ENCODE assay signal across 8 cellular contexts in genomic region chr3:42502429-42503250, GRCh38. TPM values are rescaled to one million over a fixed set of nuclear protein-coding genes. Genes with fewer than 3 reads are reported as not detected.
DNase-seq lines count a peak whose midpoint lies in the region; ATAC-seq, FAIRE-seq and TF ChIP-seq lines count a peak whose summit lies in the region.

TSS of gene VIPR1 (plus strand) at chr3:42502643. CDS start at chr3:42502736, 93 bp downstream.

- ATAC-seq in GM18502 (IDR thresholded peaks at IDR 0.05; ENCODE audit: poor library complexity, unreplicated experiment) (peak; percentile 97), HG02852 (IDR thresholded peaks at IDR 0.05; ENCODE audit: unreplicated experiment) (peak; percentile 90), WTC11 (peak; percentile 92)

- POLR2A ChIA-PET in WTC11 (lab: Charles Lee), result interaction anchor here (0.9 to 2.1 kb wide), 6 partner anchors 13 to 328 kb away, joined by 3 to 9 read pairs (median 3); no protein-coding TSS in a partner anchor

- H3K36me3 ChIP-seq in mammary epithelial cell (ENCODE audit: insufficient read depth, low read length) (no peaks in the 10 kb centered on the region), kidney (ENCODE audit: control insufficient read depth in 1 of 2, insufficient read depth in 2 of 2, low read length in 2 of 2) (no peaks in the 10 kb centered on the region)

- H3K4me3 Mint-ChIP-seq in WTC11, result peak within 1 kb of the TSS; percentile 88

- in situ Hi-C loops in mammary epithelial cell (cut with MboI; ENCODE audit: low sequenced_read_pairs in 2 of 2), result loop anchor here (5.0 kb wide), 1 partner anchor 35 kb away; no protein-coding TSS in a partner anchor

- 62% methylated on average over 7 of the region's 69 CpGs for WGBS in mammary epithelial cell (ENCODE audit: low coverage, missing lambda C conversion rate)

- H3K27me3 ChIP-seq in mammary epithelial cell (ENCODE audit: insufficient read depth, low read length), result no peaks in the 10 kb centered on the region

- intact Hi-C loops in mammary epithelial cell (cut with micrococcal nuclease) (loop anchor here (1.0 to 5.0 kb wide), 3 partner anchors 38 to 328 kb away; no protein-coding TSS in a partner anchor), kidney (cut with DNase I) (no loop called here)

- no peaks in the 10 kb centered on the region for H3K79me2 ChIP-seq in mammary epithelial cell (ENCODE audit: insufficient read depth, low read length)

- no peak for TF ChIP-seq CTCF in WTC11 (IDR thresholded peaks at IDR 0.05)
- no peak for TF ChIP-seq CTCF in mammary epithelial cell (conservative IDR thresholded peaks at IDR 0.05 in 1 of 2, IDR thresholded peaks at IDR 0.05 in 1 of 2; ENCODE audit: extremely low read depth in 1 of 2, insufficient read depth in 1 of 2, low read depth in 1 of 2, low read length in 2 of 2)
- TF ChIP-seq CTCF in kidney (IDR thresholded peaks at IDR 0.05; ENCODE audit: borderline replicate concordance, extremely low read depth, insufficient read depth), result no peak

- no peak within 1 kb of the TSS for H3K9ac ChIP-seq in mammary epithelial cell (ENCODE audit: insufficient read depth, low read length)
- H3K9ac ChIP-seq in kidney (ENCODE audit: low read length in 2 of 2), result peak within 1 kb of the TSS in 1 of 2 donors; percentile 32

- H3K9me3 Mint-ChIP-seq in WTC11, result no peaks in the 10 kb centered on the region

- dilution Hi-C loops in mammary epithelial cell (cut with HindIII; ENCODE audit: low sequenced_read_pairs), result no loop called here

- H3K9me3 ChIP-seq in mammary epithelial cell (replicated peaks; ENCODE audit: insufficient read depth, low read length) (no peaks in the 10 kb centered on the region), kidney (ENCODE audit: control insufficient read depth in 1 of 2, low read length in 2 of 2) (no peaks in the 10 kb centered on the region)

- H3K4me3 ChIP-seq in mammary epithelial cell (replicated peaks in 1 of 3; ENCODE audit: insufficient read depth in 1 of 3, low read depth in 2 of 3, low read length in 3 of 3), result peak within 1 kb of the TSS; percentile 34 to 68 (median 46)
- peak within 1 kb of the TSS; percentile 67 for H3K4me3 ChIP-seq in kidney (ENCODE audit: low read length in 2 of 2)

- CTCF ChIA-PET in WTC11 (lab: Charles Lee) (interaction anchor here (0.5 to 4.2 kb wide), 23 partner anchors 9 to 551 kb away, joined by 3 to 42 read pairs (median 5); no protein-coding TSS in a partner anchor), mammary epithelial cell (lab: Charles Lee; ENCODE audit: low non-redundant PET) (interaction anchor here (0.7 to 1.4 kb wide), 2 partner anchors 13 to 282 kb away, joined by 3 read pairs; no protein-coding TSS in a partner anchor)

- DNase-seq in NCI-H2029 treated with DMSO at 0.1 percent for 48 hours (lab: John Stamatoyannopoulos, UW) (peak; percentile 72), WTC11 (ENCODE audit: low spot score) (peak; percentile 95), mammary epithelial cell (peak; percentile 80), kidney (peak; percentile 93), KG1 (lab: John Stamatoyannopoulos, UW) (no peak)
- DNase-seq in stimulated activated CD4-positive, alpha-beta T cell treated with anti-CD3 and anti-CD28 coated beads, Interleukin-15, amount 100 ng/mL, for 48 hours (ENCODE audit: low read depth in 2 of 2), result peak; percentile 76 to 88

- peak within 1 kb of the TSS; percentile 83 for H3K4me2 ChIP-seq in mammary epithelial cell (ENCODE audit: insufficient read depth, low read depth, low read length)

- FAIRE-seq in kidney (lab: Jason Lieb, UNC), result no peak

- peaks cover 14% of the 10 kb centered on the region for H3K4me1 ChIP-seq in mammary epithelial cell (ENCODE audit: insufficient read depth, low read length)
- H3K4me1 ChIP-seq in kidney (ENCODE audit: control insufficient read depth in 1 of 2, insufficient read depth in 1 of 2, low read depth in 1 of 2, low read length in 2 of 2), result peaks cover 0 to 11% of the 10 kb centered on the region in 2 donors

- peaks cover 41% of the 10 kb centered on the region for H3K4me1 Mint-ChIP-seq in WTC11

- no peaks in the 10 kb centered on the region for H4K20me1 ChIP-seq in mammary epithelial cell (ENCODE audit: insufficient read depth, low read length)

- H2AFZ ChIP-seq in mammary epithelial cell (ENCODE audit: low read depth, low read length), result peak within 1 kb of the TSS; percentile 92

- H3K27me3 Mint-ChIP-seq in WTC11 (ENCODE audit: low read depth), result peaks cover 63% of the 10 kb centered on the region

- no peaks in the 10 kb centered on the region for H3K36me3 Mint-ChIP-seq in WTC11

- H3K27ac Mint-ChIP-seq in WTC11, result no peak within 1 kb of the TSS

- no TSS peak for BruUV-seq in mammary epithelial cell (replicated peaks; lab: Mats Ljungman, UMichigan)

- no peak within 1 kb of the TSS for H3K27ac ChIP-seq in mammary epithelial cell (ENCODE audit: insufficient read depth, low read depth, low read length)
- H3K27ac ChIP-seq in kidney (ENCODE audit: low read depth in 2 of 2, low read length in 2 of 2), result no peak within 1 kb of the TSS

TF ChIP-seq in WTC11, 78 proteins besides CTCF, POLR2A, EP300 and RAD21:
- TF ChIP-seq SP1 (CRISPR knock-in tag; conservative IDR thresholded peaks at IDR 0.05) (peak; percentile 87), NFYB (CRISPR knock-in tag; conservative IDR thresholded peaks at IDR 0.05; ENCODE audit: low read depth) (peak; percentile 91), ZNF532 (CRISPR knock-in tag; IDR thresholded peaks at IDR 0.05; ENCODE audit: borderline replicate concordance) (no peak), KAT7 (CRISPR knock-in tag; IDR thresholded peaks at IDR 0.05; ENCODE audit: borderline replicate concordance) (0 out of 2 replicates have a peak, but pooled peaks have one; percentile 49)

RNA-seq across cellular contexts. Expression of gene VIPR1, which starts in this region (rescaled TPM):
- total RNA-seq in WTC11 (2021) (7.1 to 9.4 TPM (median 7.2 TPM) in 3 replicates), mammary epithelial cell (10 to 100 TPM in 1 of 2 donors, 1 to 10 TPM in 1; 4.7 to 21.3 TPM), kidney (4.9 TPM)
- polyA plus RNA-seq in mammary epithelial cell (0.77 TPM), kidney (ENCODE audit: insufficient read depth, low read depth, low replicate concordance) (5.3 TPM)
- polyA minus RNA-seq in mammary epithelial cell, result 12.5 TPM
